9 cellular contexts compared by ENCODE assay signal in genomic region chr7:64882341-64883112, GRCh38. TPM values are rescaled to one million over a fixed set of nuclear protein-coding genes. Genes with fewer than 3 reads are reported as not detected.
DNase-seq lines count a peak whose midpoint lies in the region; ATAC-seq lines count a peak whose summit lies in the region.
"Had no signal": no experiment of that assay in that cellular context is flagged by ENCODE, and none has a peak within 500 bp of the region (broad histone marks: within the 10 kb centered on the region; RNA-seq: fewer than 3 reads in every experiment).

No MANE protein-coding gene starts in this region.

- no peak overlapping the region for H3K27ac Mint-ChIP-seq in activated naive CD8-positive, alpha-beta T cell treated with anti-CD3 and anti-CD28 coated beads for 36 hours

- H3K27me3 Mint-ChIP-seq in activated naive CD8-positive, alpha-beta T cell treated with anti-CD3 and anti-CD28 coated beads for 36 hours = peaks cover 79% of the 10 kb centered on the region

- H3K27me3 ChIP-seq in rectal smooth muscle tissue (ENCODE audit: control insufficient read depth, insufficient read depth, low read length) = no peaks in the 10 kb centered on the region

- peak overlapping the region; percentile 76 for H3K27ac ChIP-seq in rectal smooth muscle tissue (ENCODE audit: low read depth, low read length)
- H3K27ac ChIP-seq: KMS-11 had no signal

- ATAC-seq in HG02678 (IDR thresholded peaks at IDR 0.05; ENCODE audit: unreplicated experiment) (peak; percentile 47), left cardiac atrium (peak; percentile 91 to 93), HG02798 (IDR thresholded peaks at IDR 0.05; ENCODE audit: poor library complexity, unreplicated experiment) (no peak), GM21447 (IDR thresholded peaks at IDR 0.05; ENCODE audit: unreplicated experiment) (no peak), GM21529 (IDR thresholded peaks at IDR 0.05; ENCODE audit: unreplicated experiment) (no peak)

- H3K9me3 Mint-ChIP-seq in activated naive CD8-positive, alpha-beta T cell treated with anti-CD3 and anti-CD28 coated beads for 36 hours = no peaks in the 10 kb centered on the region

- peaks cover 6% of the 10 kb centered on the region for H3K4me1 ChIP-seq in rectal smooth muscle tissue (ENCODE audit: control insufficient read depth, insufficient read depth, low read length)

- H3K36me3 Mint-ChIP-seq in activated naive CD8-positive, alpha-beta T cell treated with anti-CD3 and anti-CD28 coated beads for 36 hours = no peaks in the 10 kb centered on the region

- peak overlapping the region; percentile 66 for H3K4me3 ChIP-seq in rectal smooth muscle tissue (ENCODE audit: low read length)

- peak; percentile 56 for DNase-seq in activated naive CD8-positive, alpha-beta T cell treated with anti-CD3 and anti-CD28 coated beads for 36 hours
- peak; percentile 85 for DNase-seq in left cardiac atrium
- DNase-seq in stimulated activated naive CD4-positive, alpha-beta T cell treated with Interleukin-2 at 50 U/mL for 16 hours (lab: John Stamatoyannopoulos, UW) = no peak

- H3K9ac ChIP-seq in rectal smooth muscle tissue (ENCODE audit: low read length) = peak overlapping the region; percentile 11
- H3K9ac ChIP-seq: KMS-11 had no signal

- no peaks in the 10 kb centered on the region for H3K36me3 ChIP-seq in rectal smooth muscle tissue (ENCODE audit: control insufficient read depth, insufficient read depth, low read length)

- peaks cover 14% of the 10 kb centered on the region for H3K4me1 Mint-ChIP-seq in activated naive CD8-positive, alpha-beta T cell treated with anti-CD3 and anti-CD28 coated beads for 36 hours

- H3K4me3 Mint-ChIP-seq in activated naive CD8-positive, alpha-beta T cell treated with anti-CD3 and anti-CD28 coated beads for 36 hours = peak overlapping the region; percentile 69

- intact Hi-C loops in left cardiac atrium (cut with DNase I) = no loop called here

RNA-seq across cellular contexts. Expression of gene ZNF273, which starts 20.5 kb away (rescaled TPM):
- 10 to 100 TPM in 1 of 2 experiments, 1 to 10 TPM in 1; 9.8 to 10.2 TPM for total RNA-seq in activated naive CD8-positive, alpha-beta T cell treated with anti-CD3 and anti-CD28 coated beads for 36 hours
- total RNA-seq in left cardiac atrium = 1 to 10 TPM; 2.3 to 2.7 TPM

Comparison
In these comparisons a context has a peak if more than half of its experiments do, and no peak if none do; other contexts are left out.
1. ATAC-seq: peak in HG02678 (single experiment) and left cardiac atrium (2 of 2); none in HG02798 (single experiment), GM21447 (single experiment) and GM21529 (single experiment).